In the genomic region with DNA sequence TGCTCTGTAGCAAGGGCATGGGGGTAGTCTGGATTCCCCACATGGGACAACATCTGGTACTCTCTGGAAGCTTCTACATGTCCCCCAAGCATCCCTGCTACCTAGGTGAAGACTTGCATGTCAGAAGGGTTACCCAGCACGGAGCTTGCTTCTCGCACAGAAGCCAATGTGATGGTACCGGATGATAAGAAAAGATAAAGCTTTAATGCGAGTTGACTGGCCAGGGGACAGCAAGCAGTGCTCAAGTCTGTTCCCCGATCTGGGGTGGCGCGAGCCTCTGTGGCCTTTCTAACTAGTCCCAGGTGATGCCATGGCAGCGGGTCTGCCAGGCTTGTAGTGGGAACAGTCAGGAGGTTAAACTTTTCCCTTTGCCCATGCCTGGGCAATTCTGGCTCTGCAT, we compare ENCODE assay signal across 27 cellular contexts.
"Had no signal": no experiment of that assay in that cellular context is flagged by ENCODE, and none has a peak within 500 bp of the region (broad histone marks: within the 10 kb centered on the region; RNA-seq: fewer than 3 reads in every experiment).

No MANE protein-coding gene starts in this region.

- ATAC-seq: activated CD4-positive, CD25-positive, alpha-beta regulatory T cell treated with anti-CD3 and anti-CD28 coated beads, Interleukin-2, amount 50 U/mL, for 24 hours; activated CD8-positive, alpha-beta T cell treated with anti-CD3 and anti-CD28 coated beads for 36 hours; activated naive CD8-positive, alpha-beta T cell treated with anti-CD3 and anti-CD28 coated beads, Interleukin-2, amount 50 U/mL, for 24 hours; activated T-cell treated with anti-CD3 and anti-CD28 coated beads, Interleukin-2, amount 50 U/mL, for 4 hours; body of pancreas; effector memory CD8-positive, alpha-beta T cell; foreskin keratinocyte; gastrocnemius medialis had no signal

- DNase-seq: activated B cell treated with CpG ODN at 0.5 μM for 24 hours; activated CD4-positive, alpha-beta T cell treated with anti-CD3 and anti-CD28 coated beads for 48 hours; activated CD4-positive, alpha-beta T cell treated with anti-CD3 and anti-CD28 coated beads, Interleukin-2, amount 50 U/mL, for 1 hour; activated CD4-positive, alpha-beta T cell treated with anti-CD3 and anti-CD28 coated beads, Interleukin-2, amount 50 U/mL, for 48 hours; activated CD8-positive, alpha-beta memory T cell treated with anti-CD3 and anti-CD28 coated beads for 24 hours; activated CD8-positive, alpha-beta T cell treated with anti-CD3 and anti-CD28 coated beads for 36 hours; activated effector memory CD4-positive, alpha-beta T cell treated with anti-CD3 and anti-CD28 coated beads, Interleukin-2, amount 50 U/mL, for 16 hours; activated naive CD4-positive, alpha-beta T cell treated with anti-CD3 and anti-CD28 coated beads for 36 hours; activated naive CD8-positive, alpha-beta T cell treated with anti-CD3 and anti-CD28 coated beads for 36 hours; activated naive CD8-positive, alpha-beta T cell treated with anti-CD3 and anti-CD28 coated beads, Interleukin-2, amount 50 U/mL, for 24 hours; activated T-cell treated with anti-CD3 and anti-CD28 coated beads, Interleukin-2, amount 50 U/mL, for 4 hours; amygdala; aorta; body of pancreas; caudate nucleus; cortex of kidney; dermis blood vessel endothelial cell; effector CD4-positive, alpha-beta T cell; effector memory CD8-positive, alpha-beta T cell; erythroblast; foreskin keratinocyte; gastrocnemius medialis; glutamatergic neuron had no signal

- H3K4me1 ChIP-seq: adrenal gland, body of pancreas, esophagus muscularis mucosa, foreskin keratinocyte had no signal

- H3K27ac ChIP-seq: adrenal gland, body of pancreas, esophagus muscularis mucosa, foreskin keratinocyte, gastrocnemius medialis, VCaP had no signal

- H3K36me3 ChIP-seq: adrenal gland, esophagus muscularis mucosa, gastrocnemius medialis had no signal

- H3K4me3 ChIP-seq: adrenal gland, body of pancreas, esophagus muscularis mucosa, gastrocnemius medialis had no signal

- H3K9me3 ChIP-seq: adrenal gland, body of pancreas, esophagus muscularis mucosa, gastrocnemius medialis had no signal

- H3K27me3 ChIP-seq: adrenal gland, body of pancreas, esophagus muscularis mucosa, foreskin keratinocyte, gastrocnemius medialis had no signal
